8 cellular contexts compared by ENCODE assay signal in the genomic region with DNA sequence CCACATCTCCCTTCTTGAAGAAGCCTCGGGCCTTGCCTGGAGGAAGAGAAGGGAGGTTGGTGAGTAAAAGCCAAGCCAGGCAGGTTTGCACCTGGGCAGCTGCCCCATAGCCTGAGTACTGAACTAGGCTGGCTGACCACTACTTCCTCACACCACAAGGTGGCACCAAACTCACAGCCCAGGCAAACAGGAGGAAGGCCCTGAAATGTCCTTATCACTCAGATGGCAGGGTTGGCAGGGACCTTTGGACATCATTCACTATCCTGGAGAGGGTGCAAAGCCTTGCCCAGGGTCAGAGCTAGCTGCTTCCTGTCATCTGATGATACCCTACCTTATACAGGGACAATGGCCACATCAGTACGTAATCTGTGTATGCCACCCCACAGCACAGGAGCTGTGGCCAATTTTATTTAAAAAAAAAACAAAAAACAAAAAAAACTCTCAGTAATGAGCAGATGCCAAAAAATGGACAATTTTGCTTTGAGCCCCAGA. TPM values are rescaled to one million over a fixed set of nuclear protein-coding genes. Genes with fewer than 3 reads are reported as not detected.
DNase-seq lines count a peak whose midpoint lies in the region; ATAC-seq and TF ChIP-seq lines count a peak whose summit lies in the region.

No MANE protein-coding gene starts in this region.

- no peak overlapping the region for H3K4me3 Mint-ChIP-seq in activated naive CD8-positive, alpha-beta T cell treated with anti-CD3 and anti-CD28 coated beads for 36 hours

- TF ChIP-seq CTCF in MM.1S (IDR thresholded peaks at IDR 0.05; ENCODE audit: low read length) (peak; percentile 92), prostate gland (IDR thresholded peaks at IDR 0.05) (peak; percentile 64 to 94 (median 88))

- peaks cover 7% of the 10 kb centered on the region; the same call in 1 of the 2 replicates for H4K20me1 ChIP-seq in MM.1S (ENCODE audit: insufficient read depth, low read length)

- H3K36me3 Mint-ChIP-seq in activated naive CD8-positive, alpha-beta T cell treated with anti-CD3 and anti-CD28 coated beads for 36 hours: peaks cover 54% of the 10 kb centered on the region

- H3K9ac ChIP-seq in MM.1S (ENCODE audit: low read length): no peak overlapping the region

- H3K27ac ChIP-seq in MM.1S (ENCODE audit: low read length) (no peak overlapping the region), prostate gland (no peak overlapping the region)

- no peaks in the 10 kb centered on the region for H3K9me3 Mint-ChIP-seq in activated naive CD8-positive, alpha-beta T cell treated with anti-CD3 and anti-CD28 coated beads for 36 hours

- no peak overlapping the region for H2AFZ ChIP-seq in MM.1S (ENCODE audit: low read length)

- H3K4me1 Mint-ChIP-seq in activated naive CD8-positive, alpha-beta T cell treated with anti-CD3 and anti-CD28 coated beads for 36 hours: peaks cover 23% of the 10 kb centered on the region

- no peaks in the 10 kb centered on the region for H3K79me2 ChIP-seq in MM.1S (ENCODE audit: low read length)

- peaks cover 42% of the 10 kb centered on the region for H3F3A ChIP-seq in MM.1S (ENCODE audit: insufficient read depth, low read length)

- intact Hi-C loops in Right ventricle myocardium superior (cut with DNase I): loop anchor here (10.0 kb wide), 1 partner anchor 75 kb away; a partner anchor contains a TSS
- intact Hi-C loops in prostate gland (cut with DNase I): loop anchor here (5.0 kb wide), 2 partner anchors 33 to 73 kb away; a partner anchor contains a TSS

- H3K27me3 ChIP-seq in MM.1S (replicated peaks; ENCODE audit: insufficient read depth, low read length) (0 out of 2 replicates have a peak, but pooled peaks cover 4% of the 10 kb centered on the region), prostate gland (replicated peaks; ENCODE audit: insufficient read depth) (no peaks in the 10 kb centered on the region)

- no peak overlapping the region for H3K4me3 ChIP-seq in MM.1S (ENCODE audit: low read length)
- no peak overlapping the region for H3K4me3 ChIP-seq in prostate gland

- no peaks in the 10 kb centered on the region for H3K9me3 ChIP-seq in MM.1S (replicated peaks; ENCODE audit: insufficient read depth, low read length)
- no peaks in the 10 kb centered on the region for H3K9me3 ChIP-seq in prostate gland

- H3K4me1 ChIP-seq in MM.1S (ENCODE audit: low read length) (peaks cover 32% of the 10 kb centered on the region), prostate gland (replicated peaks) (no peaks in the 10 kb centered on the region)

- H3K27ac Mint-ChIP-seq in activated naive CD8-positive, alpha-beta T cell treated with anti-CD3 and anti-CD28 coated beads for 36 hours: no peak overlapping the region

- no peak for TF ChIP-seq POLR2A in prostate gland (IDR thresholded peaks at IDR 0.05)

- no peaks in the 10 kb centered on the region for H3K9me2 ChIP-seq in MM.1S (replicated peaks; ENCODE audit: insufficient read depth, low read length)

- no peak overlapping the region for H3K4me2 ChIP-seq in MM.1S (ENCODE audit: low read depth, low read length)

- H3K27me3 Mint-ChIP-seq in activated naive CD8-positive, alpha-beta T cell treated with anti-CD3 and anti-CD28 coated beads for 36 hours: peaks cover 20% of the 10 kb centered on the region

- H3K36me3 ChIP-seq in MM.1S (replicated peaks; ENCODE audit: insufficient read depth, low read length) (peaks cover 12% of the 10 kb centered on the region), prostate gland (peaks cover 13 to 16% of the 10 kb centered on the region in 2 donors)

- DNase-seq in NCI-H526 (lab: John Stamatoyannopoulos, UW) (peak; percentile 59 to 80), NCI-H526 treated with DMSO at 0.1 percent for 48 hours (lab: John Stamatoyannopoulos, UW) (no peak), MM.1S (peak; percentile 66), SW 1271 (lab: John Stamatoyannopoulos, UW) (peak; percentile 68 to 82), Right ventricle myocardium superior (peak; percentile 75), prostate gland (ENCODE audit: low spot score) (peak; percentile 87)
- peak; percentile 64 for DNase-seq in activated naive CD8-positive, alpha-beta T cell treated with anti-CD3 and anti-CD28 coated beads for 36 hours

- WGBS in prostate gland: 58% methylated on average over 2 of the region's 2 CpGs

- ATAC-seq in Right ventricle myocardium superior (ENCODE audit: poor library complexity) (peak; percentile 62), GM21381 (IDR thresholded peaks at IDR 0.05; ENCODE audit: unreplicated experiment) (no peak)

RNA-seq across cellular contexts. Expression of a gene that starts 2.2 kb away (rescaled TPM):
- total RNA-seq in activated naive CD8-positive, alpha-beta T cell treated with anti-CD3 and anti-CD28 coated beads for 36 hours: not detected
- total RNA-seq in Right ventricle myocardium superior: not detected
- 1 to 10 TPM; 4.3 to 6.4 TPM for total RNA-seq in prostate gland

RNA-seq across cellular contexts. Expression of a gene that starts 31.2 kb away (rescaled TPM):
- 1,000 to 10,000 TPM; 2,301 to 2,323 TPM for total RNA-seq in activated naive CD8-positive, alpha-beta T cell treated with anti-CD3 and anti-CD28 coated beads for 36 hours
- total RNA-seq in Right ventricle myocardium superior: 1,065 TPM
- 100 to 1,000 TPM; 470 to 513 TPM for total RNA-seq in prostate gland
